10 cellular contexts compared by ENCODE assay signal in genomic region chrX:153948002-153948466, GRCh38. TPM values are rescaled to one million over a fixed set of nuclear protein-coding genes. Genes with fewer than 3 reads are reported as not detected.
DNase-seq lines count a peak whose midpoint lies in the region; ATAC-seq, FAIRE-seq and TF ChIP-seq lines count a peak whose summit lies in the region.
"Had no signal": no experiment of that assay in that cellular context is flagged by ENCODE, and none has a peak within 500 bp of the region (broad histone marks: within the 10 kb centered on the region; RNA-seq: fewer than 3 reads in every experiment).

No MANE protein-coding gene starts in this region.

- no peak for DNase-seq in activated T-cell treated with anti-CD3 and anti-CD28 coated beads, Interleukin-2, amount 50 U/mL, for 72 hours
- DNase-seq in activated T-cell treated with anti-CD3 and anti-CD28 coated beads for 4 hours (no peak), HepG2 (ENCODE audit: low spot score) (peak; percentile 45), tibial nerve (ENCODE audit: low spot score in 2 of 2) (no peak), osteoblast (ENCODE audit: insufficient read length, low spot score, missing footprints) (no peak), NCI-H69 (lab: John Stamatoyannopoulos, UW) (no peak)
- DNase-seq in activated naive CD8-positive, alpha-beta T cell treated with anti-CD3 and anti-CD28 coated beads, Interleukin-2, amount 10 ng/mL, durations not matched to agents 7 days and 5 days, result no peak

- H3K4me1 Mint-ChIP-seq in activated T-cell treated with anti-CD3 and anti-CD28 coated beads, Interleukin-2, amount 50 U/mL, for 72 hours (ENCODE audit: low read depth), result peaks cover 29% of the 10 kb centered on the region
- peaks cover 15% of the 10 kb centered on the region for H3K4me1 Mint-ChIP-seq in activated naive CD8-positive, alpha-beta T cell treated with anti-CD3 and anti-CD28 coated beads, Interleukin-2, amount 10 ng/mL, durations not matched to agents 7 days and 5 days

- H3K27me3 ChIP-seq in HepG2 (ENCODE audit: control insufficient read depth in 1 of 2, insufficient read depth in 2 of 2, low read length in 2 of 2) (no peaks in the 10 kb centered on the region), tibial nerve (no peaks in the 10 kb centered on the region), osteoblast (ENCODE audit: insufficient read depth, low read length) (no peaks in the 10 kb centered on the region)
- H3K27me3 ChIP-seq: ascending aorta, vagina had no signal

- peak overlapping the region; percentile 69 for H3K27ac Mint-ChIP-seq in activated T-cell treated with anti-CD3 and anti-CD28 coated beads, Interleukin-2, amount 50 U/mL, for 72 hours
- peak overlapping the region; percentile 78 for H3K27ac Mint-ChIP-seq in activated naive CD8-positive, alpha-beta T cell treated with anti-CD3 and anti-CD28 coated beads, Interleukin-2, amount 10 ng/mL, durations not matched to agents 7 days and 5 days

- H3K4me3 Mint-ChIP-seq in activated T-cell treated with anti-CD3 and anti-CD28 coated beads, Interleukin-2, amount 50 U/mL, for 72 hours, result peak overlapping the region in 1 of 2 donors; percentile 47
- peak overlapping the region; percentile 5 for H3K4me3 Mint-ChIP-seq in activated naive CD8-positive, alpha-beta T cell treated with anti-CD3 and anti-CD28 coated beads, Interleukin-2, amount 10 ng/mL, durations not matched to agents 7 days and 5 days

- ATAC-seq in activated T-cell treated with anti-CD3 and anti-CD28 coated beads, Interleukin-2, amount 50 U/mL, for 72 hours (replicated peaks in 1 of 2), result no peak
- no peak for ATAC-seq in activated naive CD8-positive, alpha-beta T cell treated with anti-CD3 and anti-CD28 coated beads, Interleukin-2, amount 10 ng/mL, durations not matched to agents 7 days and 5 days (ENCODE audit: low read depth)
- ATAC-seq in HepG2, result peak; percentile 5; the same call in 2 of the 3 replicates
- no peak for ATAC-seq in GM21423 (IDR thresholded peaks at IDR 0.05; ENCODE audit: unreplicated experiment)

- TF ChIP-seq CTCF in HepG2 (CRISPR knock-in tag; IDR thresholded peaks at IDR 0.05), result no peak
- TF ChIP-seq CTCF in tibial nerve (IDR thresholded peaks at IDR 0.05), result no peak
- TF ChIP-seq CTCF in osteoblast (IDR thresholded peaks at IDR 0.05; ENCODE audit: extremely low read depth, low read depth, low read length), result no peak

- CTCF ChIA-PET in HepG2 (lab: Yijun Ruan, JAX; ENCODE audit: low intra/inter-chr PET ratio, low total read pairs), result interaction anchor here (0.7 to 3.6 kb wide), 2 partner anchors 24 to 184 kb away, joined by 3 to 29 read pairs; partner anchors contain the start of gene PLXNB3

- H3K36me3 ChIP-seq in HepG2 (replicated peaks in 1 of 2; ENCODE audit: control insufficient read depth in 1 of 2, insufficient read depth in 2 of 2, low read length in 2 of 2) (peaks cover 6 to 23% of the 10 kb centered on the region in 2 experiments; a peak in 4 of 5 replicates), tibial nerve (peaks cover 0 to 33% (median 5%) of the 10 kb centered on the region in 3 donors), osteoblast (ENCODE audit: insufficient read depth, low read length) (peaks cover 35% of the 10 kb centered on the region)

- FAIRE-seq in HepG2 (lab: Jason Lieb, UNC), result peak; percentile 75

- H3K4me3 ChIP-seq in HepG2 (replicated peaks in 1 of 3; ENCODE audit: insufficient read depth in 1 of 3, low read depth in 2 of 3, low read length in 3 of 3) (no peak overlapping the region), tibial nerve (no peak overlapping the region), osteoblast (ENCODE audit: insufficient read depth, low read length) (no peak overlapping the region)
- H3K4me3 ChIP-seq: ascending aorta, vagina had no signal

- no peaks in the 10 kb centered on the region for H3K9me3 Mint-ChIP-seq in activated T-cell treated with anti-CD3 and anti-CD28 coated beads, Interleukin-2, amount 50 U/mL, for 72 hours
- no peaks in the 10 kb centered on the region for H3K9me3 Mint-ChIP-seq in activated naive CD8-positive, alpha-beta T cell treated with anti-CD3 and anti-CD28 coated beads, Interleukin-2, amount 10 ng/mL, durations not matched to agents 7 days and 5 days

- H3K27ac ChIP-seq in HepG2 (ENCODE audit: extremely low read length, insufficient read depth, low read length) (peak overlapping the region; percentile 72), tibial nerve (peak overlapping the region; percentile 45 to 81 (median 68)), osteoblast (ENCODE audit: low read depth, low read length) (no peak overlapping the region)
- H3K27ac ChIP-seq: ascending aorta, vagina had no signal

- H3K36me3 Mint-ChIP-seq in activated T-cell treated with anti-CD3 and anti-CD28 coated beads, Interleukin-2, amount 50 U/mL, for 72 hours (ENCODE audit: insufficient read depth in 2 of 2), result peaks cover 0 to 6% of the 10 kb centered on the region in 2 donors
- peaks cover 4% of the 10 kb centered on the region for H3K36me3 Mint-ChIP-seq in activated naive CD8-positive, alpha-beta T cell treated with anti-CD3 and anti-CD28 coated beads, Interleukin-2, amount 10 ng/mL, durations not matched to agents 7 days and 5 days

- in situ Hi-C loops in HepG2 (cut with HindIII; ENCODE audit: extremely low pct_ligation_motif_present, low pct_unique_long_range_greater_than_20kb), result no loop called here

- no peaks in the 10 kb centered on the region for H3K79me2 ChIP-seq in HepG2 (ENCODE audit: insufficient read depth, low read length)
- H3K79me2 ChIP-seq in osteoblast (ENCODE audit: insufficient read depth, low read length), result no peaks in the 10 kb centered on the region

- H3K4me2 ChIP-seq in HepG2 (ENCODE audit: low read depth, low read length) (no peak overlapping the region), osteoblast (ENCODE audit: insufficient read depth, low read length) (no peak overlapping the region)

- intact Hi-C loops in HepG2 (cut with micrococcal nuclease; ENCODE audit: unreplicated experiment), result loop anchor here (10.0 kb wide), 1 partner anchor 183 kb away; the partner anchor contains the start of gene PLXNB3

- H3K9ac ChIP-seq in HepG2 (ENCODE audit: insufficient read depth, low read depth, low read length), result 0 out of 2 replicates have a peak overlapping the region, but pooled peaks have one; percentile 29

- H3K27me3 Mint-ChIP-seq in activated T-cell treated with anti-CD3 and anti-CD28 coated beads, Interleukin-2, amount 50 U/mL, for 72 hours (ENCODE audit: low read depth), result no peaks in the 10 kb centered on the region
- no peaks in the 10 kb centered on the region for H3K27me3 Mint-ChIP-seq in activated naive CD8-positive, alpha-beta T cell treated with anti-CD3 and anti-CD28 coated beads, Interleukin-2, amount 10 ng/mL, durations not matched to agents 7 days and 5 days

- H4K20me1 ChIP-seq in HepG2 (ENCODE audit: insufficient read depth, low read length), result no peaks in the 10 kb centered on the region
- no peaks in the 10 kb centered on the region for H4K20me1 ChIP-seq in osteoblast (ENCODE audit: insufficient read depth, low read length)

- no peak overlapping the region for H2AFZ ChIP-seq in HepG2 (ENCODE audit: low read length)
- no peak overlapping the region for H2AFZ ChIP-seq in osteoblast (ENCODE audit: low read length)

- 0% methylated on average over 2 of the region's 10 CpGs for WGBS in HepG2 (ENCODE audit: low lambda C conversion rate)
- WGBS in tibial nerve, 2 donors, result 11 to 55% methylated on average over 1 to 10 of the region's 10 CpGs

- TF ChIP-seq EP300 in HepG2 (IDR thresholded peaks at IDR 0.05; ENCODE audit: low read depth in 2 of 2, low read length in 2 of 2) (0 out of 4 replicates have a peak, but pooled peaks of 1 of the 2 experiments have one; percentile 21), HepG2 (CRISPR knock-in tag; IDR thresholded peaks at IDR 0.05; ENCODE audit: borderline replicate concordance) (no peak), tibial nerve (IDR thresholded peaks at IDR 0.05) (no peak)

- POLR2A ChIA-PET in activated naive CD8-positive, alpha-beta T cell treated with anti-CD3 and anti-CD28 coated beads, Interleukin-2, amount 10 ng/mL, durations not matched to agents 7 days and 5 days (lab: Charles Lee), result interaction anchor here (1.0 to 12.8 kb wide), 4 partner anchors 11 to 23 kb away, joined by 3 to 185 read pairs (median 4); partner anchors contain the start of gene ARHGAP4
- POLR2A ChIA-PET in HepG2 (lab: Yijun Ruan, JAX), result interaction anchor here (1.0 to 5.8 kb wide), 6 partner anchors 13 to 184 kb away, joined by 3 to 82 read pairs (median 8); partner anchors contain the start of genes HCFC1, NAA10 and PLXNB3

- BruUV-seq in HepG2 (replicated peaks; lab: Mats Ljungman, UMichigan), result TSS peak; percentile 47

- H3K4me1 ChIP-seq in HepG2 (ENCODE audit: insufficient read depth, low read length) (peaks cover 47% of the 10 kb centered on the region), tibial nerve (peaks cover 0 to 48% (median 8%) of the 10 kb centered on the region in 4 donors), osteoblast (ENCODE audit: insufficient read depth, low read length) (no peaks in the 10 kb centered on the region)
- H3K4me1 ChIP-seq: vagina had no signal

- TF ChIP-seq POLR2A in HepG2 (IDR thresholded peaks at IDR 0.05; ENCODE audit: insufficient read depth in 1 of 2, low read depth in 2 of 2, low read length in 2 of 2) (no peak), tibial nerve (IDR thresholded peaks at IDR 0.05) (no peak)

- no peaks in the 10 kb centered on the region for H3K9me3 ChIP-seq in HepG2 (ENCODE audit: low read length)
- no peaks in the 10 kb centered on the region for H3K9me3 ChIP-seq in tibial nerve
- H3K9me3 ChIP-seq in osteoblast (ENCODE audit: low read depth, low read length), result no peaks in the 10 kb centered on the region
- H3K9me3 ChIP-seq: ascending aorta, vagina had no signal

- no peak for TF ChIP-seq RAD21 in HepG2 (CRISPR knock-in tag; IDR thresholded peaks at IDR 0.05)

RNA-seq across cellular contexts. Expression of gene RENBP, which starts 3.6 kb away (rescaled TPM):
- 10 to 100 TPM; 11.6 to 13.9 TPM for total RNA-seq in activated T-cell treated with anti-CD3 and anti-CD28 coated beads, Interleukin-2, amount 50 U/mL, for 72 hours
- total RNA-seq in activated naive CD8-positive, alpha-beta T cell treated with anti-CD3 and anti-CD28 coated beads, Interleukin-2, amount 10 ng/mL, durations not matched to agents 7 days and 5 days, result 10 to 100 TPM; 18.1 to 18.8 TPM
- 0.77 and 1.4 TPM in 2 replicates for total RNA-seq in HepG2 (2016; rRNA removed; fragmentation: Illumina TruSeq; extraction: Trizol)
- total RNA-seq in HepG2 (2016; cell fraction: cytosol; rRNA removed; fragmentation: Illumina TruSeq; extraction: Trizol; ENCODE audit: low read depth), result not detected in 2 replicates
- 0.48 and 1.3 TPM in 2 replicates for total RNA-seq in HepG2 (2016; cell fraction: insoluble cytoplasmic fraction; rRNA removed; fragmentation: Illumina TruSeq; extraction: Trizol)
- total RNA-seq in HepG2 (2016; cell fraction: membrane; rRNA removed; fragmentation: Illumina TruSeq; extraction: Trizol), result 0.31 and 0.34 TPM in 2 replicates
- total RNA-seq in HepG2 (2016; cell fraction: nucleus; rRNA removed; fragmentation: Illumina TruSeq; extraction: Trizol), result 0.78 and 1.4 TPM in 2 replicates
- polyA plus RNA-seq in HepG2 (2011; rRNA removed), result 2.0 and 2.6 TPM in 2 replicates
- polyA plus RNA-seq in HepG2 (2011; cell fraction: cytosol; rRNA removed), result 2.7 and 3.2 TPM in 2 replicates
- polyA plus RNA-seq in HepG2 (2011; cell fraction: nucleus; rRNA removed), result 7.0 and 9.2 TPM in 2 replicates
- polyA plus RNA-seq in HepG2 (2012), result 1.5 and 2.1 TPM in 2 replicates
- polyA plus RNA-seq in HepG2 (2016; cell fraction: cytosol; fragmentation: Illumina TruSeq; extraction: Trizol; ENCODE audit: low read depth), result 0.29 and 0.48 TPM in 2 replicates
- 0.72 and 1.8 TPM in 2 replicates for polyA plus RNA-seq in HepG2 (2016; cell fraction: insoluble cytoplasmic fraction; fragmentation: Illumina TruSeq; extraction: Trizol; ENCODE audit: low read depth)
- 0.16 and 0.45 TPM in 2 replicates for polyA plus RNA-seq in HepG2 (2016; cell fraction: membrane; fragmentation: Illumina TruSeq; extraction: Trizol; ENCODE audit: low read depth)
- polyA plus RNA-seq in HepG2 (2016; cell fraction: nucleus; fragmentation: Illumina TruSeq; extraction: Trizol; ENCODE audit: insufficient read depth, low read depth), result 0.89 and 1.6 TPM in 2 replicates
- 3.3 TPM in 1 of 2 replicates, not detected in the other for polyA minus RNA-seq in HepG2 (2011; rRNA and poly(A)+ RNA removed; ENCODE audit: low replicate concordance)
- 0.53 and 1.5 TPM in 2 replicates for polyA minus RNA-seq in HepG2 (2011; cell fraction: cytosol; rRNA and poly(A)+ RNA removed)
- polyA minus RNA-seq in HepG2 (2011; cell fraction: nucleus; rRNA and poly(A)+ RNA removed), result 1.6 and 1.7 TPM in 2 replicates
- total RNA-seq in tibial nerve, result 10 to 100 TPM; 12.1 to 28.8 (median 17.8) TPM
- total RNA-seq in osteoblast, result 6.5 TPM in 2 replicates

RNA-seq across cellular contexts. Expression of gene NAA10, which starts 13.2 kb away (rescaled TPM):
- 10 to 100 TPM; 76.7 to 94.1 TPM for total RNA-seq in activated T-cell treated with anti-CD3 and anti-CD28 coated beads, Interleukin-2, amount 50 U/mL, for 72 hours
- total RNA-seq in activated naive CD8-positive, alpha-beta T cell treated with anti-CD3 and anti-CD28 coated beads, Interleukin-2, amount 10 ng/mL, durations not matched to agents 7 days and 5 days, result 10 to 100 TPM; 79.5 to 84.3 TPM
- total RNA-seq in HepG2 (2016; rRNA removed; fragmentation: Illumina TruSeq; extraction: Trizol) (51.1 and 51.7 TPM in 2 replicates), tibial nerve (100 to 1,000 TPM in 1 of 4 donors, 10 to 100 TPM in 3; 48.0 to 152 (median 73.8) TPM), osteoblast (43.4 and 46.3 TPM in 2 replicates)
- total RNA-seq in HepG2 (2016; cell fraction: cytosol; rRNA removed; fragmentation: Illumina TruSeq; extraction: Trizol; ENCODE audit: low read depth), result 55.8 and 62.5 TPM in 2 replicates
- 47.6 and 50.9 TPM in 2 replicates for total RNA-seq in HepG2 (2016; cell fraction: insoluble cytoplasmic fraction; rRNA removed; fragmentation: Illumina TruSeq; extraction: Trizol)
- 52.1 and 59.2 TPM in 2 replicates for total RNA-seq in HepG2 (2016; cell fraction: membrane; rRNA removed; fragmentation: Illumina TruSeq; extraction: Trizol)
- 27.3 and 30.2 TPM in 2 replicates for total RNA-seq in HepG2 (2016; cell fraction: nucleus; rRNA removed; fragmentation: Illumina TruSeq; extraction: Trizol)
- polyA plus RNA-seq in HepG2 (2011; rRNA removed), result 49.1 and 49.2 TPM in 2 replicates
- polyA plus RNA-seq in HepG2 (2011; cell fraction: cytosol; rRNA removed), result 61.9 and 80.7 TPM in 2 replicates
- polyA plus RNA-seq in HepG2 (2011; cell fraction: nucleus; rRNA removed), result 84.9 and 98.2 TPM in 2 replicates
- polyA plus RNA-seq in HepG2 (2012), result 45.4 and 52.3 TPM in 2 replicates
- polyA plus RNA-seq in HepG2 (2016; cell fraction: cytosol; fragmentation: Illumina TruSeq; extraction: Trizol; ENCODE audit: low read depth), result 168 and 195 TPM in 2 replicates
- polyA plus RNA-seq in HepG2 (2016; cell fraction: insoluble cytoplasmic fraction; fragmentation: Illumina TruSeq; extraction: Trizol; ENCODE audit: low read depth), result 99.2 and 109 TPM in 2 replicates
- polyA plus RNA-seq in HepG2 (2016; cell fraction: membrane; fragmentation: Illumina TruSeq; extraction: Trizol; ENCODE audit: low read depth), result 92.8 and 108 TPM in 2 replicates
- polyA plus RNA-seq in HepG2 (2016; cell fraction: nucleus; fragmentation: Illumina TruSeq; extraction: Trizol; ENCODE audit: insufficient read depth, low read depth), result 92.2 and 97.8 TPM in 2 replicates
- 30.3 and 98.8 TPM in 2 replicates for polyA minus RNA-seq in HepG2 (2011; rRNA and poly(A)+ RNA removed; ENCODE audit: low replicate concordance)
- polyA minus RNA-seq in HepG2 (2011; cell fraction: cytosol; rRNA and poly(A)+ RNA removed), result 14.6 and 17.3 TPM in 2 replicates
- polyA minus RNA-seq in HepG2 (2011; cell fraction: nucleus; rRNA and poly(A)+ RNA removed), result 23.7 and 25.0 TPM in 2 replicates

RNA-seq across cellular contexts. Expression of gene ARHGAP4, which starts 22.0 kb away (rescaled TPM):
- total RNA-seq in activated T-cell treated with anti-CD3 and anti-CD28 coated beads, Interleukin-2, amount 50 U/mL, for 72 hours, result 100 to 1,000 TPM; 147 to 158 TPM
- total RNA-seq in activated naive CD8-positive, alpha-beta T cell treated with anti-CD3 and anti-CD28 coated beads, Interleukin-2, amount 10 ng/mL, durations not matched to agents 7 days and 5 days, result 100 to 1,000 TPM; 341 to 356 TPM
- total RNA-seq in HepG2 (2016; rRNA removed; fragmentation: Illumina TruSeq; extraction: Trizol), result 0.64 TPM in 1 of 2 replicates, not detected in the other
- total RNA-seq in HepG2 (2016; cell fraction: cytosol; rRNA removed; fragmentation: Illumina TruSeq; extraction: Trizol; ENCODE audit: low read depth), result not detected in 2 replicates
- total RNA-seq in HepG2 (2016; cell fraction: insoluble cytoplasmic fraction; rRNA removed; fragmentation: Illumina TruSeq; extraction: Trizol), result 0.22 TPM in 1 of 2 replicates, not detected in the other
- total RNA-seq in HepG2 (2016; cell fraction: membrane; rRNA removed; fragmentation: Illumina TruSeq; extraction: Trizol), result 0.28 TPM in 1 of 2 replicates, not detected in the other
- total RNA-seq in HepG2 (2016; cell fraction: nucleus; rRNA removed; fragmentation: Illumina TruSeq; extraction: Trizol), result 0.41 TPM in 1 of 2 replicates, not detected in the other
- polyA plus RNA-seq in HepG2 (2011; rRNA removed), result 0.57 and 1.1 TPM in 2 replicates
- 0.10 and 0.19 TPM in 2 replicates for polyA plus RNA-seq in HepG2 (2011; cell fraction: cytosol; rRNA removed)
- polyA plus RNA-seq in HepG2 (2011; cell fraction: nucleus; rRNA removed), result 7.0 and 9.1 TPM in 2 replicates
- polyA plus RNA-seq in HepG2 (2012), result 0.35 and 0.59 TPM in 2 replicates
- not detected in 2 replicates for polyA plus RNA-seq in HepG2 (2016; cell fraction: cytosol; fragmentation: Illumina TruSeq; extraction: Trizol; ENCODE audit: low read depth)
- not detected in 2 replicates for polyA plus RNA-seq in HepG2 (2016; cell fraction: insoluble cytoplasmic fraction; fragmentation: Illumina TruSeq; extraction: Trizol; ENCODE audit: low read depth)
- not detected in 2 replicates for polyA plus RNA-seq in HepG2 (2016; cell fraction: membrane; fragmentation: Illumina TruSeq; extraction: Trizol; ENCODE audit: low read depth)
- polyA plus RNA-seq in HepG2 (2016; cell fraction: nucleus; fragmentation: Illumina TruSeq; extraction: Trizol; ENCODE audit: insufficient read depth, low read depth), result 0.64 and 1.9 TPM in 2 replicates
- polyA minus RNA-seq in HepG2 (2011; rRNA and poly(A)+ RNA removed; ENCODE audit: low replicate concordance), result 1.6 and 1.8 TPM in 2 replicates
- 1.1 TPM in 1 of 2 replicates, not detected in the other for polyA minus RNA-seq in HepG2 (2011; cell fraction: cytosol; rRNA and poly(A)+ RNA removed)
- 1.2 and 2.8 TPM in 2 replicates for polyA minus RNA-seq in HepG2 (2011; cell fraction: nucleus; rRNA and poly(A)+ RNA removed)
- 10 to 100 TPM; 23.0 to 90.9 (median 32.7) TPM for total RNA-seq in tibial nerve
- total RNA-seq in osteoblast, result 0.88 and 1.4 TPM in 2 replicates

RNA-seq across cellular contexts. Expression of gene HCFC1, which starts 23.6 kb away (rescaled TPM):
- 10 to 100 TPM; 59.3 to 65.8 TPM for total RNA-seq in activated T-cell treated with anti-CD3 and anti-CD28 coated beads, Interleukin-2, amount 50 U/mL, for 72 hours
- 100 to 1,000 TPM; 101 to 107 TPM for total RNA-seq in activated naive CD8-positive, alpha-beta T cell treated with anti-CD3 and anti-CD28 coated beads, Interleukin-2, amount 10 ng/mL, durations not matched to agents 7 days and 5 days
- 17.8 and 24.0 TPM in 2 replicates for total RNA-seq in HepG2 (2016; rRNA removed; fragmentation: Illumina TruSeq; extraction: Trizol)
- 3.1 and 3.2 TPM in 2 replicates for total RNA-seq in HepG2 (2016; cell fraction: cytosol; rRNA removed; fragmentation: Illumina TruSeq; extraction: Trizol; ENCODE audit: low read depth)
- 18.3 and 20.3 TPM in 2 replicates for total RNA-seq in HepG2 (2016; cell fraction: insoluble cytoplasmic fraction; rRNA removed; fragmentation: Illumina TruSeq; extraction: Trizol)
- total RNA-seq in HepG2 (2016; cell fraction: membrane; rRNA removed; fragmentation: Illumina TruSeq; extraction: Trizol), result 11.9 and 12.8 TPM in 2 replicates
- total RNA-seq in HepG2 (2016; cell fraction: nucleus; rRNA removed; fragmentation: Illumina TruSeq; extraction: Trizol), result 17.9 and 21.9 TPM in 2 replicates
- polyA plus RNA-seq in HepG2 (2011; rRNA removed), result 5.8 TPM in 2 replicates
- polyA plus RNA-seq in HepG2 (2011; cell fraction: cytosol; rRNA removed), result 4.6 and 5.7 TPM in 2 replicates
- polyA plus RNA-seq in HepG2 (2011; cell fraction: nucleus; rRNA removed), result 27.7 and 34.4 TPM in 2 replicates
- 18.3 and 21.2 TPM in 2 replicates for polyA plus RNA-seq in HepG2 (2012)
- polyA plus RNA-seq in HepG2 (2016; cell fraction: cytosol; fragmentation: Illumina TruSeq; extraction: Trizol; ENCODE audit: low read depth), result 2.2 and 2.6 TPM in 2 replicates
- 32.5 and 46.4 TPM in 2 replicates for polyA plus RNA-seq in HepG2 (2016; cell fraction: insoluble cytoplasmic fraction; fragmentation: Illumina TruSeq; extraction: Trizol; ENCODE audit: low read depth)
- 7.0 and 9.4 TPM in 2 replicates for polyA plus RNA-seq in HepG2 (2016; cell fraction: membrane; fragmentation: Illumina TruSeq; extraction: Trizol; ENCODE audit: low read depth)
- polyA plus RNA-seq in HepG2 (2016; cell fraction: nucleus; fragmentation: Illumina TruSeq; extraction: Trizol; ENCODE audit: insufficient read depth, low read depth), result 60.1 and 68.4 TPM in 2 replicates
- 16.9 and 25.4 TPM in 2 replicates for polyA minus RNA-seq in HepG2 (2011; rRNA and poly(A)+ RNA removed; ENCODE audit: low replicate concordance)
- 17.9 and 19.6 TPM in 2 replicates for polyA minus RNA-seq in HepG2 (2011; cell fraction: cytosol; rRNA and poly(A)+ RNA removed)
- 10.3 and 14.4 TPM in 2 replicates for polyA minus RNA-seq in HepG2 (2011; cell fraction: nucleus; rRNA and poly(A)+ RNA removed)
- total RNA-seq in tibial nerve, result 10 to 100 TPM; 42.6 to 52.2 (median 48.9) TPM
- total RNA-seq in osteoblast, result 22.1 and 24.6 TPM in 2 replicates

RNA-seq across cellular contexts. Expression of gene TMEM187, which starts 24.5 kb away (rescaled TPM):
- total RNA-seq in activated T-cell treated with anti-CD3 and anti-CD28 coated beads, Interleukin-2, amount 50 U/mL, for 72 hours, result 1 to 10 TPM; 9.1 to 9.8 TPM
- total RNA-seq in activated naive CD8-positive, alpha-beta T cell treated with anti-CD3 and anti-CD28 coated beads, Interleukin-2, amount 10 ng/mL, durations not matched to agents 7 days and 5 days, result 1 to 10 TPM; 8.6 to 9.7 TPM
- 1.7 and 2.2 TPM in 2 replicates for total RNA-seq in HepG2 (2016; rRNA removed; fragmentation: Illumina TruSeq; extraction: Trizol)
- total RNA-seq in HepG2 (2016; cell fraction: cytosol; rRNA removed; fragmentation: Illumina TruSeq; extraction: Trizol; ENCODE audit: low read depth), result 0.40 and 0.53 TPM in 2 replicates
- total RNA-seq in HepG2 (2016; cell fraction: insoluble cytoplasmic fraction; rRNA removed; fragmentation: Illumina TruSeq; extraction: Trizol), result 2.0 and 3.2 TPM in 2 replicates
- 1.1 and 1.3 TPM in 2 replicates for total RNA-seq in HepG2 (2016; cell fraction: membrane; rRNA removed; fragmentation: Illumina TruSeq; extraction: Trizol)
- 2.5 and 3.6 TPM in 2 replicates for total RNA-seq in HepG2 (2016; cell fraction: nucleus; rRNA removed; fragmentation: Illumina TruSeq; extraction: Trizol)
- polyA plus RNA-seq in HepG2 (2011; rRNA removed), result 6.2 and 6.7 TPM in 2 replicates
- 7.0 and 11.0 TPM in 2 replicates for polyA plus RNA-seq in HepG2 (2011; cell fraction: cytosol; rRNA removed)
- polyA plus RNA-seq in HepG2 (2011; cell fraction: nucleus; rRNA removed), result 4.7 and 4.8 TPM in 2 replicates
- polyA plus RNA-seq in HepG2 (2012), result 5.0 and 5.4 TPM in 2 replicates
- 0.63 and 0.91 TPM in 2 replicates for polyA plus RNA-seq in HepG2 (2016; cell fraction: cytosol; fragmentation: Illumina TruSeq; extraction: Trizol; ENCODE audit: low read depth)
- 1.3 and 2.0 TPM in 2 replicates for polyA plus RNA-seq in HepG2 (2016; cell fraction: insoluble cytoplasmic fraction; fragmentation: Illumina TruSeq; extraction: Trizol; ENCODE audit: low read depth)
- 0.69 and 1.2 TPM in 2 replicates for polyA plus RNA-seq in HepG2 (2016; cell fraction: membrane; fragmentation: Illumina TruSeq; extraction: Trizol; ENCODE audit: low read depth)
- polyA plus RNA-seq in HepG2 (2016; cell fraction: nucleus; fragmentation: Illumina TruSeq; extraction: Trizol; ENCODE audit: insufficient read depth, low read depth), result 3.0 and 3.8 TPM in 2 replicates
- polyA minus RNA-seq in HepG2 (2011; rRNA and poly(A)+ RNA removed; ENCODE audit: low replicate concordance), result 9.2 and 13.1 TPM in 2 replicates
- 3.5 and 3.7 TPM in 2 replicates for polyA minus RNA-seq in HepG2 (2011; cell fraction: cytosol; rRNA and poly(A)+ RNA removed)
- polyA minus RNA-seq in HepG2 (2011; cell fraction: nucleus; rRNA and poly(A)+ RNA removed), result 1.4 and 3.5 TPM in 2 replicates
- total RNA-seq in tibial nerve, result 10 to 100 TPM in 2 of 4 donors, 1 to 10 TPM in 2; 4.2 to 16.4 (median 9.6) TPM
- 6.9 and 8.5 TPM in 2 replicates for total RNA-seq in osteoblast
